1 cellular context compared by ENCODE assay signal in the genomic region with DNA sequence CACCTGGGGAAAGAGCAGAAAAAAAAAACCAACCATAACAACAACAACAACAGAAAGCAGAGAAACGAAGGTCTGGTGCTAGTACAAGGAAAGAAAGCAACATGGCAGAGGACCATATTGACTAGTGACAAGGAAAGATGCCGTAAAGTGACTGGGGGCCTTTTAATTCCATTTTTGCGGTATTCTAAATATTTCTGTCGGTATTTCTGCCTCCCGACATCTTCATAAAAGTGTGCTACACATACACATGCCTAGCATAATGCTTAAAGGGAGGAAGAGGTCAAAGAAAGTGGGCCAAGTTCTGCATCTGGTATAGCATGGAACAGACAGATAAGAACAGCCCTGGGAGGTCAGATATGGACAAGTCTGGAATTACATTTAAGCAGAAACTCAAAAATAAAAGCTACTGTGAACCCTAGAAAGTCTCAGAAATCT.
TF ChIP-seq lines count a peak whose summit lies in the region.

No MANE protein-coding gene starts in this region.

TF ChIP-seq in K562, 482 proteins besides CTCF, POLR2A, EP300 and RAD21 (continued from another document and continues in another):
- TF ChIP-seq, protein P1, sequence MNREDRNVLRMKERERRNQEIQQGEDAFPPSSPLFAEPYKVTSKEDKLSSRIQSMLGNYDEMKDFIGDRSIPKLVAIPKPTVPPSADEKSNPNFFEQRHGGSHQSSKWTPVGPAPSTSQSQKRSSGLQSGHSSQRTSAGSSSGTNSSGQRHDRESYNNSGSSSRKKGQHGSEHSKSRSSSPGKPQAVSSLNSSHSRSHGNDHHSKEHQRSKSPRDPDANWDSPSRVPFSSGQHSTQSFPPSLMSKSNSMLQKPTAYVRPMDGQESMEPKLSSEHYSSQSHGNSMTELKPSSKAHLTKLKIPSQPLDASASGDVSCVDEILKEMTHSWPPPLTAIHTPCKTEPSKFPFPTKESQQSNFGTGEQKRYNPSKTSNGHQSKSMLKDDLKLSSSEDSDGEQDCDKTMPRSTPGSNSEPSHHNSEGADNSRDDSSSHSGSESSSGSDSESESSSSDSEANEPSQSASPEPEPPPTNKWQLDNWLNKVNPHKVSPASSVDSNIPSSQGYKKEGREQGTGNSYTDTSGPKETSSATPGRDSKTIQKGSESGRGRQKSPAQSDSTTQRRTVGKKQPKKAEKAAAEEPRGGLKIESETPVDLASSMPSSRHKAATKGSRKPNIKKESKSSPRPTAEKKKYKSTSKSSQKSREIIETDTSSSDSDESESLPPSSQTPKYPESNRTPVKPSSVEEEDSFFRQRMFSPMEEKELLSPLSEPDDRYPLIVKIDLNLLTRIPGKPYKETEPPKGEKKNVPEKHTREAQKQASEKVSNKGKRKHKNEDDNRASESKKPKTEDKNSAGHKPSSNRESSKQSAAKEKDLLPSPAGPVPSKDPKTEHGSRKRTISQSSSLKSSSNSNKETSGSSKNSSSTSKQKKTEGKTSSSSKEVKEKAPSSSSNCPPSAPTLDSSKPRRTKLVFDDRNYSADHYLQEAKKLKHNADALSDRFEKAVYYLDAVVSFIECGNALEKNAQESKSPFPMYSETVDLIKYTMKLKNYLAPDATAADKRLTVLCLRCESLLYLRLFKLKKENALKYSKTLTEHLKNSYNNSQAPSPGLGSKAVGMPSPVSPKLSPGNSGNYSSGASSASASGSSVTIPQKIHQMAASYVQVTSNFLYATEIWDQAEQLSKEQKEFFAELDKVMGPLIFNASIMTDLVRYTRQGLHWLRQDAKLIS (CRISPR knock-in tag; IDR thresholded peaks at IDR 0.05): no peak
- no peak for TF ChIP-seq MECOM (CRISPR knock-in tag; IDR thresholded peaks at IDR 0.05)
- no peak for TF ChIP-seq THRAP3 (IDR thresholded peaks at IDR 0.05; ENCODE audit: borderline replicate concordance)
- no peak for TF ChIP-seq FOXK1 (CRISPR knock-in tag; IDR thresholded peaks at IDR 0.05; ENCODE audit: borderline replicate concordance)
- no peak for TF ChIP-seq DNMT1 (IDR thresholded peaks at IDR 0.05)
- TF ChIP-seq, protein P2, sequence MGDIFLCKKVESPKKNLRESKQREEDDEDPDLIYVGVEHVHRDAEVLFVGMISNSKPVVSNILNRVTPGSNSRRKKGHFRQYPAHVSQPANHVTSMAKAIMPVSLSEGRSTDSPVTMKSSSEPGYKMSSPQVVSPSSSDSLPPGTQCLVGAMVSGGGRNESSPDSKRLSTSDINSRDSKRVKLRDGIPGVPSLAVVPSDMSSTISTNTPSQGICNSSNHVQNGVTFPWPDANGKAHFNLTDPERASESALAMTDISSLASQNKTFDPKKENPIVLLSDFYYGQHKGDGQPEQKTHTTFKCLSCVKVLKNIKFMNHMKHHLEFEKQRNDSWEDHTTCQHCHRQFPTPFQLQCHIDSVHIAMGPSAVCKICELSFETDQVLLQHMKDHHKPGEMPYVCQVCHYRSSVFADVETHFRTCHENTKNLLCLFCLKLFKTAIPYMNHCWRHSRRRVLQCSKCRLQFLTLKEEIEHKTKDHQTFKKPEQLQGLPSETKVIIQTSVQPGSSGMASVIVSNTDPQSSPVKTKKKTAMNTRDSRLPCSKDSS (IDR thresholded peaks at IDR 0.05; ENCODE audit: low read depth, partially characterized antibody): no peak
- no peak for TF ChIP-seq NR2F6 (CRISPR knock-in tag; IDR thresholded peaks at IDR 0.05)
- no peak for TF ChIP-seq GABPB1 (CRISPR knock-in tag; IDR thresholded peaks at IDR 0.05)
- peak; percentile 70; the same call in 1 of the 2 replicates for TF ChIP-seq NCOA1 (IDR thresholded peaks at IDR 0.05; ENCODE audit: low read depth)
- TF ChIP-seq KLF13 (tag; IDR thresholded peaks at IDR 0.05; ENCODE audit: borderline replicate concordance, low read depth): no peak
- no peak for TF ChIP-seq ASH1L (IDR thresholded peaks at IDR 0.05; ENCODE audit: borderline replicate concordance, low read depth, partially characterized antibody)
- TF ChIP-seq PTBP1 (IDR thresholded peaks at IDR 0.05; ENCODE audit: low read depth, low read length): no peak
- no peak for TF ChIP-seq SETDB1 (IDR thresholded peaks at IDR 0.05; ENCODE audit: low read length)
- no peak for TF ChIP-seq RBM17 (IDR thresholded peaks at IDR 0.05; ENCODE audit: borderline replicate concordance, low read depth, low read length)
- no peak for TF ChIP-seq PHF21A (IDR thresholded peaks at IDR 0.05; ENCODE audit: borderline replicate concordance, low read depth)
- no peak for TF ChIP-seq SRF (CRISPR knock-in tag; IDR thresholded peaks at IDR 0.05)
- TF ChIP-seq BRD4 (IDR thresholded peaks at IDR 0.05): no peak
- TF ChIP-seq SMAD3 (CRISPR knock-in tag; conservative IDR thresholded peaks at IDR 0.05): no peak
- TF ChIP-seq, protein P3, sequence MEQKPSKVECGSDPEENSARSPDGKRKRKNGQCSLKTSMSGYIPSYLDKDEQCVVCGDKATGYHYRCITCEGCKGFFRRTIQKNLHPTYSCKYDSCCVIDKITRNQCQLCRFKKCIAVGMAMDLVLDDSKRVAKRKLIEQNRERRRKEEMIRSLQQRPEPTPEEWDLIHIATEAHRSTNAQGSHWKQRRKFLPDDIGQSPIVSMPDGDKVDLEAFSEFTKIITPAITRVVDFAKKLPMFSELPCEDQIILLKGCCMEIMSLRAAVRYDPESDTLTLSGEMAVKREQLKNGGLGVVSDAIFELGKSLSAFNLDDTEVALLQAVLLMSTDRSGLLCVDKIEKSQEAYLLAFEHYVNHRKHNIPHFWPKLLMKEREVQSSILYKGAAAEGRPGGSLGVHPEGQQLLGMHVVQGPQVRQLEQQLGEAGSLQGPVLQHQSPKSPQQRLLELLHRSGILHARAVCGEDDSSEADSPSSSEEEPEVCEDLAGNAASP (IDR thresholded peaks at IDR 0.05): no peak
- TF ChIP-seq RB1 (IDR thresholded peaks at IDR 0.05; ENCODE audit: low read depth): no peak
- TF ChIP-seq SIX5 (IDR thresholded peaks at IDR 0.05; ENCODE audit: borderline replicate concordance in 1 of 2, insufficient read depth in 1 of 2, low read depth in 1 of 2, low read length in 2 of 2): no peak
- no peak for TF ChIP-seq ZNF561 (CRISPR knock-in tag; conservative IDR thresholded peaks at IDR 0.05)
- TF ChIP-seq L3MBTL2 (IDR thresholded peaks at IDR 0.05): peak; percentile 78
- TF ChIP-seq YY1 (IDR thresholded peaks at IDR 0.05; ENCODE audit: borderline replicate concordance in 1 of 3, control insufficient read depth in 1 of 3, extremely low read depth in 1 of 3, insufficient read depth in 3 of 3, insufficient read length in 1 of 3, insufficient replicate concordance in 2 of 3, low read depth in 1 of 3, low read length in 2 of 3): peak in 1 of 3 experiments; percentile 15
- TF ChIP-seq EP400 (IDR thresholded peaks at IDR 0.05): peak; percentile 44; the same call in 1 of the 2 replicates
- TF ChIP-seq, protein P4, sequence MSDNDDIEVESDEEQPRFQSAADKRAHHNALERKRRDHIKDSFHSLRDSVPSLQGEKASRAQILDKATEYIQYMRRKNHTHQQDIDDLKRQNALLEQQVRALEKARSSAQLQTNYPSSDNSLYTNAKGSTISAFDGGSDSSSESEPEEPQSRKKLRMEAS (CRISPR knock-in tag; IDR thresholded peaks at IDR 0.05): no peak
- TF ChIP-seq DACH1 (IDR thresholded peaks at IDR 0.05; ENCODE audit: partially characterized antibody): no peak
- TF ChIP-seq, protein P5, sequence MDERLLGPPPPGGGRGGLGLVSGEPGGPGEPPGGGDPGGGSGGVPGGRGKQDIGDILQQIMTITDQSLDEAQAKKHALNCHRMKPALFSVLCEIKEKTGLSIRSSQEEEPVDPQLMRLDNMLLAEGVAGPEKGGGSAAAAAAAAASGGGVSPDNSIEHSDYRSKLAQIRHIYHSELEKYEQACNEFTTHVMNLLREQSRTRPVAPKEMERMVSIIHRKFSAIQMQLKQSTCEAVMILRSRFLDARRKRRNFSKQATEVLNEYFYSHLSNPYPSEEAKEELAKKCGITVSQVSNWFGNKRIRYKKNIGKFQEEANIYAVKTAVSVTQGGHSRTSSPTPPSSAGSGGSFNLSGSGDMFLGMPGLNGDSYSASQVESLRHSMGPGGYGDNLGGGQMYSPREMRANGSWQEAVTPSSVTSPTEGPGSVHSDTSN (CRISPR knock-in tag; IDR thresholded peaks at IDR 0.05; ENCODE audit: low read depth): no peak
- TF ChIP-seq, protein P5 (tag; conservative IDR thresholded peaks at IDR 0.05; ENCODE audit: low read depth): no peak
- no peak for TF ChIP-seq ZNF707 (CRISPR knock-in tag; conservative IDR thresholded peaks at IDR 0.05)
- TF ChIP-seq, protein P6, sequence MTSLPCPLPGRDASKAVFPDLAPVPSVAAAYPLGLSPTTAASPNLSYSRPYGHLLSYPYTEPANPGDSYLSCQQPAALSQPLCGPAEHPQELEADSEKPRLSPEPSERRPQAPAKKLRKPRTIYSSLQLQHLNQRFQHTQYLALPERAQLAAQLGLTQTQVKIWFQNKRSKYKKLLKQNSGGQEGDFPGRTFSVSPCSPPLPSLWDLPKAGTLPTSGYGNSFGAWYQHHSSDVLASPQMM (CRISPR knock-in tag; IDR thresholded peaks at IDR 0.05): no peak
- TF ChIP-seq POLR3A (IDR thresholded peaks at IDR 0.05; ENCODE audit: borderline replicate concordance, extremely low read depth, insufficient read depth, insufficient read length): no peak
- TF ChIP-seq ZNF184 (CRISPR knock-in tag; IDR thresholded peaks at IDR 0.05): no peak
- TF ChIP-seq, protein P7, sequence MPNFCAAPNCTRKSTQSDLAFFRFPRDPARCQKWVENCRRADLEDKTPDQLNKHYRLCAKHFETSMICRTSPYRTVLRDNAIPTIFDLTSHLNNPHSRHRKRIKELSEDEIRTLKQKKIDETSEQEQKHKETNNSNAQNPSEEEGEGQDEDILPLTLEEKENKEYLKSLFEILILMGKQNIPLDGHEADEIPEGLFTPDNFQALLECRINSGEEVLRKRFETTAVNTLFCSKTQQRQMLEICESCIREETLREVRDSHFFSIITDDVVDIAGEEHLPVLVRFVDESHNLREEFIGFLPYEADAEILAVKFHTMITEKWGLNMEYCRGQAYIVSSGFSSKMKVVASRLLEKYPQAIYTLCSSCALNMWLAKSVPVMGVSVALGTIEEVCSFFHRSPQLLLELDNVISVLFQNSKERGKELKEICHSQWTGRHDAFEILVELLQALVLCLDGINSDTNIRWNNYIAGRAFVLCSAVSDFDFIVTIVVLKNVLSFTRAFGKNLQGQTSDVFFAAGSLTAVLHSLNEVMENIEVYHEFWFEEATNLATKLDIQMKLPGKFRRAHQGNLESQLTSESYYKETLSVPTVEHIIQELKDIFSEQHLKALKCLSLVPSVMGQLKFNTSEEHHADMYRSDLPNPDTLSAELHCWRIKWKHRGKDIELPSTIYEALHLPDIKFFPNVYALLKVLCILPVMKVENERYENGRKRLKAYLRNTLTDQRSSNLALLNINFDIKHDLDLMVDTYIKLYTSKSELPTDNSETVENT (CRISPR knock-in tag; IDR thresholded peaks at IDR 0.05): no peak
- no peak for TF ChIP-seq ZNF253 (CRISPR knock-in tag; conservative IDR thresholded peaks at IDR 0.05)
- TF ChIP-seq OTX1 (CRISPR knock-in tag; IDR thresholded peaks at IDR 0.05): no peak
- TF ChIP-seq CREB1 (IDR thresholded peaks at IDR 0.05): no peak
- no peak for TF ChIP-seq CREB1 (CRISPR knock-in tag; IDR thresholded peaks at IDR 0.05)
- TF ChIP-seq NELFE (IDR thresholded peaks at IDR 0.05; ENCODE audit: insufficient read depth, insufficient read length): no peak
- no peak for TF ChIP-seq HCFC1 (IDR thresholded peaks at IDR 0.05; ENCODE audit: low read depth, low read length)
- no peak for TF ChIP-seq ZKSCAN8 (CRISPR knock-in tag; IDR thresholded peaks at IDR 0.05)
- TF ChIP-seq RNF2 (IDR thresholded peaks at IDR 0.05): no peak
- TF ChIP-seq TCF7 (IDR thresholded peaks at IDR 0.05; ENCODE audit: borderline replicate concordance): no peak
- no peak for TF ChIP-seq SMC3 (conservative IDR thresholded peaks at IDR 0.05; ENCODE audit: insufficient read depth, low read depth, low read length)
- TF ChIP-seq, protein P8, sequence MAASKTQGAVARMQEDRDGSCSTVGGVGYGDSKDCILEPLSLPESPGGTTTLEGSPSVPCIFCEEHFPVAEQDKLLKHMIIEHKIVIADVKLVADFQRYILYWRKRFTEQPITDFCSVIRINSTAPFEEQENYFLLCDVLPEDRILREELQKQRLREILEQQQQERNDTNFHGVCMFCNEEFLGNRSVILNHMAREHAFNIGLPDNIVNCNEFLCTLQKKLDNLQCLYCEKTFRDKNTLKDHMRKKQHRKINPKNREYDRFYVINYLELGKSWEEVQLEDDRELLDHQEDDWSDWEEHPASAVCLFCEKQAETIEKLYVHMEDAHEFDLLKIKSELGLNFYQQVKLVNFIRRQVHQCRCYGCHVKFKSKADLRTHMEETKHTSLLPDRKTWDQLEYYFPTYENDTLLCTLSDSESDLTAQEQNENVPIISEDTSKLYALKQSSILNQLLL (CRISPR knock-in tag; IDR thresholded peaks at IDR 0.05; ENCODE audit: borderline replicate concordance): no peak
- TF ChIP-seq TAF15 (IDR thresholded peaks at IDR 0.05; ENCODE audit: low read depth, low read length): no peak
- no peak for TF ChIP-seq ZNF436 (CRISPR knock-in tag; IDR thresholded peaks at IDR 0.05)
- no peak for TF ChIP-seq ILK (tag; IDR thresholded peaks at IDR 0.05; ENCODE audit: borderline replicate concordance, low read depth)
- TF ChIP-seq, protein P9, sequence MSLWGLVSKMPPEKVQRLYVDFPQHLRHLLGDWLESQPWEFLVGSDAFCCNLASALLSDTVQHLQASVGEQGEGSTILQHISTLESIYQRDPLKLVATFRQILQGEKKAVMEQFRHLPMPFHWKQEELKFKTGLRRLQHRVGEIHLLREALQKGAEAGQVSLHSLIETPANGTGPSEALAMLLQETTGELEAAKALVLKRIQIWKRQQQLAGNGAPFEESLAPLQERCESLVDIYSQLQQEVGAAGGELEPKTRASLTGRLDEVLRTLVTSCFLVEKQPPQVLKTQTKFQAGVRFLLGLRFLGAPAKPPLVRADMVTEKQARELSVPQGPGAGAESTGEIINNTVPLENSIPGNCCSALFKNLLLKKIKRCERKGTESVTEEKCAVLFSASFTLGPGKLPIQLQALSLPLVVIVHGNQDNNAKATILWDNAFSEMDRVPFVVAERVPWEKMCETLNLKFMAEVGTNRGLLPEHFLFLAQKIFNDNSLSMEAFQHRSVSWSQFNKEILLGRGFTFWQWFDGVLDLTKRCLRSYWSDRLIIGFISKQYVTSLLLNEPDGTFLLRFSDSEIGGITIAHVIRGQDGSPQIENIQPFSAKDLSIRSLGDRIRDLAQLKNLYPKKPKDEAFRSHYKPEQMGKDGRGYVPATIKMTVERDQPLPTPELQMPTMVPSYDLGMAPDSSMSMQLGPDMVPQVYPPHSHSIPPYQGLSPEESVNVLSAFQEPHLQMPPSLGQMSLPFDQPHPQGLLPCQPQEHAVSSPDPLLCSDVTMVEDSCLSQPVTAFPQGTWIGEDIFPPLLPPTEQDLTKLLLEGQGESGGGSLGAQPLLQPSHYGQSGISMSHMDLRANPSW (CRISPR knock-in tag; IDR thresholded peaks at IDR 0.05): no peak
- no peak for TF ChIP-seq ZKSCAN1 (IDR thresholded peaks at IDR 0.05; ENCODE audit: low read depth, low read length)
- no peak for TF ChIP-seq SMAD2 (IDR thresholded peaks at IDR 0.05; ENCODE audit: low read depth, low read length)
- 0 out of 2 replicates have a peak, but pooled peaks have one; percentile 51 for TF ChIP-seq CTBP1 (IDR thresholded peaks at IDR 0.05; ENCODE audit: borderline replicate concordance)
- TF ChIP-seq FOXA1 (IDR thresholded peaks at IDR 0.05; ENCODE audit: borderline replicate concordance): no peak
- peak; percentile 68 to 78 for TF ChIP-seq TRIM24 (IDR thresholded peaks at IDR 0.05)
- no peak for TF ChIP-seq GTF2F1 (IDR thresholded peaks at IDR 0.05; ENCODE audit: low read depth, low read length)
